1 cellular context compared by ENCODE assay signal in genomic region chr20:38962044-38962897, GRCh38.
TF ChIP-seq lines count a peak whose summit lies in the region.

TSS of gene DHX35 (plus strand) at chr20:38962344. CDS start at chr20:38962368, 24 bp downstream.

TF ChIP-seq in WTC11, 78 proteins besides CTCF, POLR2A, EP300 and RAD21 (continued from another document):
- TF ChIP-seq HMGXB4 (CRISPR knock-in tag; IDR thresholded peaks at IDR 0.05) = peak; percentile 88
- no peak for TF ChIP-seq ZNF512 (CRISPR knock-in tag; IDR thresholded peaks at IDR 0.05; ENCODE audit: borderline replicate concordance)
TF ChIP-seq in WTC11: peak in this region for 28.
